Comparison of ENCODE assay signal across 1 cellular context in the genomic region with DNA sequence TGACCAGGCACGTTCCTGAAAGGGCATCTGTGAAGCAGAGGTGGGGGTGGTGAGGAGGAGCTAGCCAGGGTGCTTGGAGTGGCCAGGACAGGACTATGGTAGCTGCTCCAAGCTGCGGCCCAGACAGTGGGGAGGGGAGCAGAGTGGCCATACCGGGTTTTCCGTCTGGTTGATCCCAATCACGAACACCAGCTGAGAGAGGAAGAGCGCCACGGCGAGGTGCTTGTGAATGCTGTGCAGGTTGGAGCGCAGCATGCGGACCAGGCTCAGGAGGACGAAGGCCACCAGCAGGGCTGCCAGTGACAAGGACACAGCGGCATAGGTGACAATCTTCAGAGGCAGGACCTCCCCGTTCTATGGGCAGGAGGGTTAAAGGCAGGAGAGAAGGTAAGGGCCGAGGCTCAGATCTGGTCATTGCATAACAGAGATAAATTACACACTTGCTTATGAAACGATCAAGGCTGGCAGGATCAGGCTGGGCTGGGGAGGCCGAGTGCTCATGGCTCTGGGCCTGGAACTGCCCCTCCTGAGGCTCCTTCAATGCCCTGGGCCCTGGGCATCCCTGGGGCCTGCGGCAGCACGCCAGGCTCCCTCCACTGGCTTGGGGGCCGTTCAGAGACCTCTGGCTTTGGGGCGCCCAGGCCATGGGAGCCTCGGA.
TF ChIP-seq lines count a peak whose summit lies in the region.

No MANE protein-coding gene starts in this region.

TF ChIP-seq in IMR-90, 13 proteins besides CTCF, POLR2A, EP300 and RAD21 (continued from another document):
- TF ChIP-seq BHLHE40 (IDR thresholded peaks at IDR 0.05; ENCODE audit: low read depth, low read length) (no peak), SMC3 (IDR thresholded peaks at IDR 0.05; ENCODE audit: low read depth, low read length) (no peak), MAZ (IDR thresholded peaks at IDR 0.05; ENCODE audit: borderline replicate concordance, low read depth, low read length) (no peak), CHD1 (IDR thresholded peaks at IDR 0.05; ENCODE audit: low read depth, low read length) (no peak), RFX5 (IDR thresholded peaks at IDR 0.05; ENCODE audit: low read depth, low read length) (no peak), NFE2L2 (IDR thresholded peaks at IDR 0.05; ENCODE audit: low read depth, low read length) (no peak), RCOR1 (IDR thresholded peaks at IDR 0.05; ENCODE audit: insufficient replicate concordance, low read length) (no peak)
- TF ChIP-seq, protein P1, sequence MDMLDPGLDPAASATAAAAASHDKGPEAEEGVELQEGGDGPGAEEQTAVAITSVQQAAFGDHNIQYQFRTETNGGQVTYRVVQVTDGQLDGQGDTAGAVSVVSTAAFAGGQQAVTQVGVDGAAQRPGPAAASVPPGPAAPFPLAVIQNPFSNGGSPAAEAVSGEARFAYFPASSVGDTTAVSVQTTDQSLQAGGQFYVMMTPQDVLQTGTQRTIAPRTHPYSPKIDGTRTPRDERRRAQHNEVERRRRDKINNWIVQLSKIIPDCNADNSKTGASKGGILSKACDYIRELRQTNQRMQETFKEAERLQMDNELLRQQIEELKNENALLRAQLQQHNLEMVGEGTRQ (IDR thresholded peaks at IDR 0.05; ENCODE audit: low read depth, low read length) = no peak
- TF ChIP-seq, protein P2, sequence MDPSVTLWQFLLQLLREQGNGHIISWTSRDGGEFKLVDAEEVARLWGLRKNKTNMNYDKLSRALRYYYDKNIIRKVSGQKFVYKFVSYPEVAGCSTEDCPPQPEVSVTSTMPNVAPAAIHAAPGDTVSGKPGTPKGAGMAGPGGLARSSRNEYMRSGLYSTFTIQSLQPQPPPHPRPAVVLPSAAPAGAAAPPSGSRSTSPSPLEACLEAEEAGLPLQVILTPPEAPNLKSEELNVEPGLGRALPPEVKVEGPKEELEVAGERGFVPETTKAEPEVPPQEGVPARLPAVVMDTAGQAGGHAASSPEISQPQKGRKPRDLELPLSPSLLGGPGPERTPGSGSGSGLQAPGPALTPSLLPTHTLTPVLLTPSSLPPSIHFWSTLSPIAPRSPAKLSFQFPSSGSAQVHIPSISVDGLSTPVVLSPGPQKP (IDR thresholded peaks at IDR 0.05; ENCODE audit: borderline replicate concordance, low read depth, low read length) = no peak
